ENCODE assay signal across 23 cellular contexts in the genomic region with DNA sequence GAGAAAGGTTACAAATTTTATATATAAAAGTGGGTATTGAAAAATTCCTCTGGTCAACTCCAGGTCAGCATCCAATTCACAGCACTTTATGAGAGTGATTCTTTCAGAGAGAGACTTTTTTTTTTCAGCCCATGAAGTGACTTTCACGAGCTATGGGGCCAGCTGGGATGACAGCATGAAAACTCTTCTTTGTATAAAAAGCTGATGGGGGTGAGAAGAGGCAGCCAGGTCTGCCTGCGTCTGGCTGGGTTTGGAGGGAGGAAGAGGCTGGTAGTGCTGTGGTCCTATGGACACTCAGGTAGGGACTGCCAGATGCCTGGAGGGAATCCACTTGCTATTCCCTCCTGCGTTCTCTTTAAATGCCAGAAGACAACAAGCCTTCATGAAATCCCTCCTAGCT.
"Had no signal": no experiment of that assay in that cellular context is flagged by ENCODE, and none has a peak within 500 bp of the region (broad histone marks: within the 10 kb centered on the region; RNA-seq: fewer than 3 reads in every experiment).

No MANE protein-coding gene starts in this region.

- H3K4me1 ChIP-seq: gastrocnemius medialis, heart left ventricle, neural progenitor cell, parathyroid adenoma, prostate gland, sigmoid colon, stomach, tibial nerve, upper lobe of left lung had no signal

- H3K27me3 ChIP-seq: gastrocnemius medialis, sigmoid colon, stomach, tibial nerve, upper lobe of left lung had no signal

- H3K79me2 ChIP-seq: hepatocyte had no signal

- H3K9ac ChIP-seq: neural progenitor cell, parathyroid adenoma had no signal

- H3K9me3 ChIP-seq: gastrocnemius medialis, heart left ventricle, mucosa of descending colon, prostate gland, sigmoid colon, stomach, thoracic aorta, tibial nerve, upper lobe of left lung had no signal

- H3K36me3 ChIP-seq: gastrocnemius medialis, heart left ventricle, neural progenitor cell, prostate gland, sigmoid colon, stomach, thoracic aorta, tibial nerve, upper lobe of left lung had no signal

- H3K27ac ChIP-seq: epithelial cell of prostate, gastrocnemius medialis, heart left ventricle, hepatocyte, neural progenitor cell, parathyroid adenoma, prostate gland, sigmoid colon, stomach, thoracic aorta, tibial nerve, upper lobe of left lung had no signal

- DNase-seq: effector CD8-positive, alpha-beta T cell; endodermal cell; foreskin fibroblast; gastrocnemius medialis; heart left ventricle; kidney; mammary epithelial cell; mucosa of descending colon; naive thymus-derived CD4-positive, alpha-beta T cell; right cardiac atrium; sigmoid colon; stimulated activated CD4-positive, alpha-beta T cell treated with anti-CD3 and anti-CD28 coated beads, Interleukin-2, amount 100 ng/mL, for 24 hours; stimulated activated CD4-positive, alpha-beta T cell treated with anti-CD3 and anti-CD28 coated beads, Interleukin-4, amount 100 ng/mL, for 24 hours; stimulated activated naive CD4-positive, alpha-beta T cell treated with Interleukin-2 at 50 U/mL for 16 hours; stomach; upper lobe of left lung had no signal

- H3K4me3 ChIP-seq: gastrocnemius medialis, heart left ventricle, hepatocyte, mucosa of descending colon, neural progenitor cell, prostate gland, sigmoid colon, stomach, thoracic aorta, tibial nerve, upper lobe of left lung had no signal

- H2AFZ ChIP-seq: hepatocyte, parathyroid adenoma had no signal

- H3K4me2 ChIP-seq: hepatocyte, neural progenitor cell had no signal
